8 cellular contexts compared by ENCODE assay signal in the genomic region with DNA sequence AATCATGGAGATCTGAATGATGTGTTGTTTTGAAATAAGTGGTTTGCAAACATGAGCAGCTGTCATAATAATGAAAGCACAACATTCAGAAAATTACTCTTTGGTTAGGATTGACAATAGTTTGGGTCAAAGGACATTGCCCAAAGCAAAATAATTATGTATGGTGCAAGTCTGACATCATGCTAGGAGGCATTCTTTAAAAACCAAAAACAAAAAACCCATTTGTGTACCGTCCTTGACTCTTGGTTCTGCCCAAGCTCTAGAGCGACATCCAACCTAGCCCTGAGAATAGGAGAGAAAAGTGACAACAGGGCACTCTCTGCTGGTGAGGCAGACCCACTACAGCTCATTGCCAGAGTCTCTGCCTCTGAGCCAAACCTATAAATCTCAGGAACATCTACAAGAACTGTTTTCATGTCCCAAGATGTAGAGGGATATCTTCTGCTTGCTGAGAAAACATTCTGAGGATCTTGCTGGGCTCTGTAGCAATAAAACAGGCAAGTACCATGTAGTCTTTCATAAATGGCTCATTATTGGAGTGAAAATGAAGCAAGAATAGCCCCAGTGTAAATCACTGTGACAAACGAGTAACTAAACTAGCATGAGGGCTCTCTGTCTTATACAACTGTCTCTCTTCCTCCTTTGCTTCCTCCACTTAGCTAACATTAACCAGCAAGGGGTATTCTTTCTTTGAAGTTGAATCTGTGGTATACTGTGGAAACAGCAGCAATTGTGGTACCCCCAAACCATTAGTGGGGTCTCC.
DNase-seq lines count a peak whose midpoint lies in the region; ATAC-seq and TF ChIP-seq lines count a peak whose summit lies in the region.

No MANE protein-coding gene starts in this region.

- DNase-seq in DMS 273 treated with DMSO at 0.1 percent for 48 hours (lab: John Stamatoyannopoulos, UW) (peak; percentile 50), NOMO-1 treated with DMSO at 0.1 percent for 48 hours (lab: John Stamatoyannopoulos, UW; ENCODE audit: unreplicated experiment) (peak; percentile 83), activated T-helper 1 cell treated with Interleukin-2 at 50 U/mL for 16 hours (ENCODE audit: low read depth) (peak; percentile 34), globus pallidus (ENCODE audit: low spot score) (peak; percentile 72), retinal pigment epithelial cell (ENCODE audit: low read depth) (no peak), middle frontal gyrus (ENCODE audit: extremely low spot score, low spot score) (no peak)

- peak; percentile 45 for ATAC-seq in GM19467 (IDR thresholded peaks at IDR 0.05; ENCODE audit: unreplicated experiment)
- peak; percentile 41 for ATAC-seq in HG03520 (IDR thresholded peaks at IDR 0.05; ENCODE audit: unreplicated experiment)

- peak; percentile 71 for TF ChIP-seq CTCF in retinal pigment epithelial cell (conservative IDR thresholded peaks at IDR 0.05; ENCODE audit: low read depth, low read length)

- H3K4me3 ChIP-seq in retinal pigment epithelial cell (ENCODE audit: low read length): no peak overlapping the region

Comparison
In these comparisons a context has a peak if more than half of its experiments do, and no peak if none do; other contexts are left out.
1. DNase-seq: peak in DMS 273 treated with DMSO at 0.1 percent for 48 hours (single experiment), NOMO-1 treated with DMSO at 0.1 percent for 48 hours (single experiment), activated T-helper 1 cell treated with Interleukin-2 at 50 U/mL for 16 hours (single experiment) and globus pallidus (single experiment); none in retinal pigment epithelial cell (single experiment) and middle frontal gyrus (single experiment).